Comparison of ENCODE assay signal across 14 cellular contexts in genomic region chr3:56796996-56797395, GRCh38. TPM values are rescaled to one million over a fixed set of nuclear protein-coding genes. Genes with fewer than 3 reads are reported as not detected.
DNase-seq lines count a peak whose midpoint lies in the region; ATAC-seq, FAIRE-seq and TF ChIP-seq lines count a peak whose summit lies in the region.
"Had no signal": no experiment of that assay in that cellular context is flagged by ENCODE, and none has a peak within 500 bp of the region (broad histone marks: within the 10 kb centered on the region; RNA-seq: fewer than 3 reads in every experiment).

No MANE protein-coding gene starts in this region.

- DNase-seq in activated CD8-positive, alpha-beta memory T cell treated with anti-CD3 and anti-CD28 coated beads for 24 hours: peak; percentile 38
- DNase-seq in activated CD8-positive, alpha-beta memory T cell treated with anti-CD3 and anti-CD28 coated beads, Interleukin-2, amount 50 U/mL, for 4 hours: no peak
- no peak for DNase-seq in T-helper 17 cell
- no peak for DNase-seq in dorsolateral prefrontal cortex
- DNase-seq in spleen: no peak
- DNase-seq in NCI-H82 treated with DMSO at 0.1 percent for 48 hours (lab: John Stamatoyannopoulos, UW; ENCODE audit: unreplicated experiment): no peak
- DNase-seq in NCI-H128 (lab: John Stamatoyannopoulos, UW; ENCODE audit: unreplicated experiment): no peak
- no peak for DNase-seq in small intestine
- DNase-seq: colonic mucosa, glutamatergic neuron, H9, mesenchymal stem cell, NCI-H1694 treated with DMSO at 0.1 percent for 48 hours, transverse colon had no signal

- H3K9me3 ChIP-seq in T-helper 17 cell (ENCODE audit: control insufficient read depth, low read length, poor library complexity, severe bottlenecking): no peaks in the 10 kb centered on the region
- H3K9me3 ChIP-seq in spleen: no peaks in the 10 kb centered on the region
- H3K9me3 ChIP-seq in small intestine (ENCODE audit: control insufficient read depth, low read depth): no peaks in the 10 kb centered on the region
- H3K9me3 ChIP-seq: colonic mucosa, transverse colon had no signal

- H3K4me1 ChIP-seq in spleen (peaks cover 45 to 94% (median 75%) of the 10 kb centered on the region in 6 donors), small intestine (ENCODE audit: control insufficient read depth in 2 of 2, insufficient read depth in 1 of 2, low read depth in 1 of 2, low read length in 1 of 2) (peaks cover 0 to 8% of the 10 kb centered on the region in 2 donors)

- peak overlapping the region in 17 of 59 donors; percentile 4 to 96 (median 42) for H3K27ac ChIP-seq in dorsolateral prefrontal cortex
- peak overlapping the region in 6 of 8 donors; percentile 2 to 91 (median 86) for H3K27ac ChIP-seq in spleen
- no peak overlapping the region for H3K27ac ChIP-seq in small intestine (ENCODE audit: low read depth in 1 of 2, low read length in 1 of 2)
- H3K27ac ChIP-seq: colonic mucosa, transverse colon had no signal

- H3K27me3 ChIP-seq in dorsolateral prefrontal cortex (no peaks in the 10 kb centered on the region), spleen (replicated peaks in 1 of 7) (no peaks in the 10 kb centered on the region), small intestine (ENCODE audit: control insufficient read depth in 2 of 2, insufficient read depth in 2 of 2, low read length in 2 of 2) (no peaks in the 10 kb centered on the region)
- H3K27me3 ChIP-seq: colonic mucosa, transverse colon had no signal

- H3K36me3 ChIP-seq in spleen (no peaks in the 10 kb centered on the region), small intestine (ENCODE audit: control insufficient read depth in 2 of 2, insufficient read depth in 2 of 2, low read length in 2 of 2) (no peaks in the 10 kb centered on the region)
- H3K36me3 ChIP-seq: colonic mucosa, transverse colon had no signal

- H3K36me3 Mint-ChIP-seq in T-helper 17 cell (ENCODE audit: low read depth): peaks cover 4% of the 10 kb centered on the region

- no peak for FAIRE-seq in small intestine (lab: Jason Lieb, UNC)

- intact Hi-C loops in dorsolateral prefrontal cortex (cut with DNase I): no loop called here
- intact Hi-C loops in spleen (cut with DNase I; ENCODE audit: low total_unique reads): no loop called here

- no peak for ATAC-seq in T-helper 17 cell

- TF ChIP-seq CTCF in dorsolateral prefrontal cortex (IDR thresholded peaks at IDR 0.05 in 54 of 56, conservative IDR thresholded peaks at IDR 0.05 in 2 of 56; ENCODE audit: low read depth in 1 of 56, partially characterized antibody in 56 of 56) (no peak), spleen (IDR thresholded peaks at IDR 0.05 in 8 of 11, conservative IDR thresholded peaks at IDR 0.05 in 3 of 11) (no peak)

- no peak for TF ChIP-seq POLR2A in spleen (IDR thresholded peaks at IDR 0.05)

- H3K4me3 Mint-ChIP-seq in T-helper 17 cell: peak overlapping the region; percentile 73
- H3K4me3 Mint-ChIP-seq: H9 had no signal

- WGBS in spleen, 5 donors: 83 to 92% (median 90%) methylated on average over 4 of the region's 4 CpGs
- WGBS in small intestine, 3 donors: 87 to 90% (median 88%) methylated on average over 4 of the region's 4 CpGs

- no peaks in the 10 kb centered on the region for H3K27me3 Mint-ChIP-seq in T-helper 17 cell

- peak overlapping the region; percentile 86 for H3K27ac Mint-ChIP-seq in T-helper 17 cell
- H3K27ac Mint-ChIP-seq: H9 had no signal

- peaks cover 50% of the 10 kb centered on the region for H3K4me1 Mint-ChIP-seq in T-helper 17 cell

- H3K4me3 ChIP-seq in dorsolateral prefrontal cortex: peak overlapping the region in 53 of 59 donors; percentile 2 to 97 (median 88)
- H3K4me3 ChIP-seq in spleen: peak overlapping the region in 1 of 8 donors; percentile 98
- no peak overlapping the region for H3K4me3 ChIP-seq in small intestine (ENCODE audit: low read depth in 1 of 2, low read length in 2 of 2)
- H3K4me3 ChIP-seq: colonic mucosa, transverse colon had no signal

RNA-seq across cellular contexts. Expression of gene ARHGEF3, which starts 4.8 kb away (rescaled TPM):
- total RNA-seq in T-helper 17 cell (10 to 100 TPM; 70.2 to 71.0 TPM), dorsolateral prefrontal cortex (10 to 100 TPM; 20.5 to 88.5 (median 62.5) TPM), spleen (10 to 100 TPM; 29.6 to 35.1 (median 33.4) TPM)
- polyA plus RNA-seq in spleen (10 to 100 TPM in 1 of 3 donors, 1 to 10 TPM in 2; 8.0 to 11.3 (median 9.5) TPM), small intestine (1 to 10 TPM; 1.6 to 9.0 (median 4.6) TPM)

Comparison
In these comparisons a context has a peak if more than half of its experiments do, and no peak if none do; other contexts are left out.
1. H3K27ac ChIP-seq: peak in spleen (6 of 8); none in small intestine (0 of 2).
2. H3K4me3 ChIP-seq: peak in dorsolateral prefrontal cortex (53 of 59); none in small intestine (0 of 2).